1 cellular context compared by ENCODE assay signal in genomic region chr11:14331476-14332136, GRCh38.
TF ChIP-seq lines count a peak whose summit lies in the region.

No MANE protein-coding gene starts in this region.

TF ChIP-seq in GM12878, 131 proteins besides CTCF, POLR2A, EP300 and RAD21 (continued from another document):
- TF ChIP-seq RUNX3 (IDR thresholded peaks at IDR 0.05; ENCODE audit: low read length) (peak; percentile 58; the same call in 1 of the 2 replicates), GABPA (IDR thresholded peaks at IDR 0.05; ENCODE audit: low read depth) (no peak), JUNB (IDR thresholded peaks at IDR 0.05) (0 out of 2 replicates have a peak, but pooled peaks have one; percentile 10), RFX5 (IDR thresholded peaks at IDR 0.05; ENCODE audit: low read depth, low read length) (peak; percentile 76), IKZF2 (IDR thresholded peaks at IDR 0.05) (peak in 1 of 2 experiments; percentile 35; a peak in 1 of 4 replicates), RELB (IDR thresholded peaks at IDR 0.05; ENCODE audit: low read depth) (peak; percentile 53; the same call in 1 of the 2 replicates), KDM1A (IDR thresholded peaks at IDR 0.05; ENCODE audit: borderline replicate concordance) (no peak)
TF ChIP-seq in GM12878: peak in this region for 10.
